17 cellular contexts compared by ENCODE assay signal in genomic region chr5:178123094-178123986, GRCh38. TPM values are rescaled to one million over a fixed set of nuclear protein-coding genes. Genes with fewer than 3 reads are reported as not detected.
DNase-seq lines count a peak whose midpoint lies in the region; ATAC-seq, FAIRE-seq and TF ChIP-seq lines count a peak whose summit lies in the region.
"Had no signal": no experiment of that assay in that cellular context is flagged by ENCODE, and none has a peak within 500 bp of the region (broad histone marks: within the 10 kb centered on the region; RNA-seq: fewer than 3 reads in every experiment).

No MANE protein-coding gene starts in this region.

- RAD21 ChIA-PET in HCT116 (lab: Charles Lee; ENCODE audit: low non-redundant PET in 1 of 2, low total read pairs in 2 of 2, uncharacterized antibody in 2 of 2, unreplicated experiment in 2 of 2) = no interaction called here

- ATAC-seq in HCT116 = peak; percentile 31
- no peak for ATAC-seq in K562
- peak; percentile 13 for ATAC-seq in mucosa of descending colon
- no peak for ATAC-seq in activated T-helper 17 cell treated with anti-CD3 and anti-CD28 coated beads, Interleukin-2, amount 50 U/mL, for 72 hours (replicated peaks)
- no peak for ATAC-seq in HG02763 (IDR thresholded peaks at IDR 0.05; ENCODE audit: unreplicated experiment)
- ATAC-seq: activated naive CD8-positive, alpha-beta T cell treated with anti-CD3 and anti-CD28 coated beads, Interleukin-2, amount 50 U/mL, for 24 hours; activated T-cell treated with anti-CD3 and anti-CD28 coated beads, Interleukin-2, amount 50 U/mL, for 72 hours had no signal

- CTCF ChIA-PET in HCT116 (lab: Charles Lee) = no interaction called here
- CTCF ChIA-PET in K562 (lab: Yijun Ruan, JAX; ENCODE audit: low intra/inter-chr PET ratio) = no interaction called here

- H3K36me3 ChIP-seq in BLaER1 (peaks cover 21% of the 10 kb centered on the region; the same call in 1 of the 2 replicates), HCT116 (ENCODE audit: control insufficient read depth in 1 of 2, insufficient read depth in 2 of 2, low read length in 2 of 2) (no peaks in the 10 kb centered on the region; a peak in 1 of 4 replicates), K562 (ENCODE audit: control insufficient read depth, insufficient read depth, low read length) (peaks cover 31% of the 10 kb centered on the region; the same call in 2 of the 3 replicates), mucosa of descending colon (ENCODE audit: low read depth) (no peaks in the 10 kb centered on the region), kidney (ENCODE audit: control insufficient read depth in 1 of 2, insufficient read depth in 2 of 2, low read length in 2 of 2) (no peaks in the 10 kb centered on the region)

- peak overlapping the region; percentile 96 for H3K27ac ChIP-seq in BLaER1
- no peak overlapping the region for H3K27ac ChIP-seq in HCT116 (ENCODE audit: low read depth, low read length)
- no peak overlapping the region for H3K27ac ChIP-seq in K562 (ENCODE audit: extremely low read depth, low read depth, low read length)
- H3K27ac ChIP-seq in kidney (ENCODE audit: low read depth in 2 of 2, low read length in 2 of 2) = no peak overlapping the region
- H3K27ac ChIP-seq: cardiac muscle cell had no signal

- no peaks in the 10 kb centered on the region for H3K27me3 ChIP-seq in BLaER1
- H3K27me3 ChIP-seq in HCT116 (ENCODE audit: insufficient read depth, low read length) = no peaks in the 10 kb centered on the region
- no peaks in the 10 kb centered on the region for H3K27me3 ChIP-seq in K562 (ENCODE audit: control insufficient read depth in 2 of 2, insufficient read depth in 2 of 2, low read length in 2 of 2)
- H3K27me3 ChIP-seq: cardiac muscle cell had no signal

- no peak for TF ChIP-seq EP300 in K562 (IDR thresholded peaks at IDR 0.05; ENCODE audit: low read length)

- H4K20me1 ChIP-seq in BLaER1 (peaks cover 25% of the 10 kb centered on the region; the same call in 1 of the 2 replicates), HCT116 (ENCODE audit: insufficient read depth) (no peaks in the 10 kb centered on the region), K562 (replicated peaks; ENCODE audit: control insufficient read depth, insufficient read depth, low read length) (no peaks in the 10 kb centered on the region; the same call in 1 of the 2 replicates)

- 88% methylated on average over 12 of the region's 14 CpGs for WGBS in K562 (ENCODE audit: insufficient coverage, low coverage, missing lambda C conversion rate)

- POLR2A ChIA-PET in HCT116 (lab: Charles Lee) = no interaction called here
- POLR2A ChIA-PET in K562 (lab: Yijun Ruan, JAX) = interaction anchor here (0.6 to 1.2 kb wide), 8 partner anchors 13 to 668 kb away, joined by 3 to 5 read pairs (median 4); no protein-coding TSS in a partner anchor

- no peaks in the 10 kb centered on the region for H3K9me3 Mint-ChIP-seq in activated T-helper 17 cell treated with anti-CD3 and anti-CD28 coated beads, Interleukin-2, amount 50 U/mL, for 72 hours
- H3K9me3 Mint-ChIP-seq: activated naive CD8-positive, alpha-beta T cell treated with anti-CD3 and anti-CD28 coated beads, Interleukin-2, amount 50 U/mL, for 24 hours; activated T-cell treated with anti-CD3 and anti-CD28 coated beads, Interleukin-2, amount 50 U/mL, for 72 hours had no signal

- no peaks in the 10 kb centered on the region for H3K4me1 Mint-ChIP-seq in activated T-helper 17 cell treated with anti-CD3 and anti-CD28 coated beads, Interleukin-2, amount 50 U/mL, for 72 hours

- no peaks in the 10 kb centered on the region for H3K79me2 ChIP-seq in HCT116 (ENCODE audit: insufficient read depth, low read length)
- 0 out of 3 replicates have a peak, but pooled peaks cover 2% of the 10 kb centered on the region for H3K79me2 ChIP-seq in K562 (ENCODE audit: control insufficient read depth, insufficient read depth, low read length)

- H3K4me2 ChIP-seq in BLaER1 (peak overlapping the region; percentile 99), HCT116 (ENCODE audit: low read length) (no peak overlapping the region), K562 (ENCODE audit: insufficient read depth, low read length) (no peak overlapping the region)

- TF ChIP-seq POLR2A in HCT116 (IDR thresholded peaks at IDR 0.05; ENCODE audit: borderline replicate concordance, extremely low read depth, insufficient read depth, insufficient read length) (no peak), K562 (conservative IDR thresholded peaks at IDR 0.05) (no peak)

- no peak overlapping the region for H3K27ac Mint-ChIP-seq in activated T-helper 17 cell treated with anti-CD3 and anti-CD28 coated beads, Interleukin-2, amount 50 U/mL, for 72 hours
- H3K27ac Mint-ChIP-seq: activated naive CD8-positive, alpha-beta T cell treated with anti-CD3 and anti-CD28 coated beads, Interleukin-2, amount 50 U/mL, for 24 hours; activated T-cell treated with anti-CD3 and anti-CD28 coated beads, Interleukin-2, amount 50 U/mL, for 72 hours had no signal

- BruUV-seq in HCT116 (replicated peaks; lab: Mats Ljungman, UMichigan) = no TSS peak
- no TSS peak for BruUV-seq in K562 (replicated peaks; lab: Mats Ljungman, UMichigan)

- peaks cover 4% of the 10 kb centered on the region for H3K9me1 ChIP-seq in K562 (ENCODE audit: control insufficient read depth, insufficient read depth, low read length)

- no peaks in the 10 kb centered on the region for H3K27me3 Mint-ChIP-seq in activated T-helper 17 cell treated with anti-CD3 and anti-CD28 coated beads, Interleukin-2, amount 50 U/mL, for 72 hours
- H3K27me3 Mint-ChIP-seq: activated naive CD8-positive, alpha-beta T cell treated with anti-CD3 and anti-CD28 coated beads, Interleukin-2, amount 50 U/mL, for 24 hours had no signal

- H3K36me3 Mint-ChIP-seq in activated T-helper 17 cell treated with anti-CD3 and anti-CD28 coated beads, Interleukin-2, amount 50 U/mL, for 72 hours (ENCODE audit: low read depth) = no peaks in the 10 kb centered on the region

- H3K4me1 ChIP-seq in BLaER1 (peaks cover 89% of the 10 kb centered on the region), HCT116 (ENCODE audit: control insufficient read depth in 1 of 2, insufficient read depth in 2 of 2, low read length in 2 of 2) (no peaks in the 10 kb centered on the region), K562 (replicated peaks in 1 of 2; ENCODE audit: control insufficient read depth in 2 of 2, insufficient read depth in 2 of 2, low read length in 2 of 2) (peaks cover 29 to 78% of the 10 kb centered on the region in 2 experiments), mucosa of descending colon (ENCODE audit: low read depth) (peaks cover 15% of the 10 kb centered on the region), kidney (ENCODE audit: control insufficient read depth in 1 of 2, insufficient read depth in 1 of 2, low read depth in 1 of 2, low read length in 2 of 2) (peaks cover 0 to 11% of the 10 kb centered on the region in 2 donors)

- H3K4me3 ChIP-seq in BLaER1 = peak overlapping the region; percentile 63; the same call in 1 of the 2 replicates
- H3K4me3 ChIP-seq in HCT116 (replicated peaks in 1 of 2; ENCODE audit: low read depth in 1 of 2, low read length in 2 of 2) = no peak overlapping the region
- no peak overlapping the region for H3K4me3 ChIP-seq in K562
- H3K4me3 ChIP-seq in mucosa of descending colon = no peak overlapping the region
- no peak overlapping the region for H3K4me3 ChIP-seq in kidney (ENCODE audit: low read length in 2 of 2)
- H3K4me3 ChIP-seq: cardiac muscle cell had no signal

- in situ Hi-C loops in K562 (cut with MboI) = no loop called here

- DNase-seq in HCT116 (ENCODE audit: low read depth, low spot score) (no peak), K562 (ENCODE audit: extremely low read depth in 1 of 4, low spot score in 3 of 4) (no peak), mucosa of descending colon (peak in 1 of 3 donors; percentile 34), medulla oblongata (ENCODE audit: extremely low spot score) (no peak), kidney (no peak)
- DNase-seq: activated naive CD8-positive, alpha-beta T cell treated with anti-CD3 and anti-CD28 coated beads, Interleukin-2, amount 50 U/mL, for 24 hours; activated T-cell treated with anti-CD3 and anti-CD28 coated beads, Interleukin-2, amount 50 U/mL, for 72 hours; hypothalamus; MV-4-11; NCI-H2081; nucleus accumbens; OCI-M1; stimulated activated CD4-positive, alpha-beta T cell treated with anti-CD3 and anti-CD28 coated beads, Interleukin-2, amount 100 ng/mL, for 48 hours had no signal

- no peak overlapping the region for H3K4me3 Mint-ChIP-seq in activated T-helper 17 cell treated with anti-CD3 and anti-CD28 coated beads, Interleukin-2, amount 50 U/mL, for 72 hours
- H3K4me3 Mint-ChIP-seq: activated naive CD8-positive, alpha-beta T cell treated with anti-CD3 and anti-CD28 coated beads, Interleukin-2, amount 50 U/mL, for 24 hours; activated T-cell treated with anti-CD3 and anti-CD28 coated beads, Interleukin-2, amount 50 U/mL, for 72 hours had no signal

- H3K9me3 ChIP-seq in BLaER1 (no peaks in the 10 kb centered on the region), HCT116 (ENCODE audit: control insufficient read depth in 1 of 2, insufficient read depth in 1 of 2, low read depth in 1 of 2, low read length in 2 of 2) (no peaks in the 10 kb centered on the region), K562 (replicated peaks; ENCODE audit: control insufficient read depth, insufficient read depth, low read depth, low read length) (no peaks in the 10 kb centered on the region), mucosa of descending colon (no peaks in the 10 kb centered on the region), kidney (ENCODE audit: control insufficient read depth in 1 of 2, low read length in 2 of 2) (no peaks in the 10 kb centered on the region)

- TF ChIP-seq RAD21 in HCT116 (IDR thresholded peaks at IDR 0.05; ENCODE audit: low read depth) = no peak
- no peak for TF ChIP-seq RAD21 in K562 (CRISPR knock-in tag; conservative IDR thresholded peaks at IDR 0.05 in 1 of 2, IDR thresholded peaks at IDR 0.05 in 1 of 2)

- intact Hi-C loops in HCT116 (cut with micrococcal nuclease) (no loop called here), K562 (cut with micrococcal nuclease) (no loop called here), mucosa of descending colon (cut with DNase I, micrococcal nuclease) (no loop called here), kidney (cut with DNase I) (no loop called here)

- FAIRE-seq in K562 (lab: Jason Lieb, UNC) (no peak), kidney (lab: Jason Lieb, UNC) (no peak)

- H3K9ac ChIP-seq in BLaER1 (peak overlapping the region; percentile 83), HCT116 (ENCODE audit: low read length) (no peak overlapping the region), K562 (ENCODE audit: insufficient read depth in 1 of 2, low read depth in 2 of 2, low read length in 2 of 2) (peak overlapping the region in 1 of 2 experiments; percentile 7; a peak in 2 of 4 replicates), kidney (ENCODE audit: low read length in 2 of 2) (no peak overlapping the region)

- TF ChIP-seq CTCF in HCT116 (IDR thresholded peaks at IDR 0.05 in 2 of 3, conservative IDR thresholded peaks at IDR 0.05 in 1 of 3; ENCODE audit: borderline replicate concordance in 1 of 3, insufficient read depth in 1 of 3, low read depth in 2 of 3, low read length in 2 of 3) (no peak), K562 (IDR thresholded peaks at IDR 0.05 in 2 of 3, conservative IDR thresholded peaks at IDR 0.05 in 1 of 3; ENCODE audit: insufficient read depth in 2 of 3, low read depth in 1 of 3, low read length in 3 of 3) (no peak), mucosa of descending colon (IDR thresholded peaks at IDR 0.05) (no peak), kidney (IDR thresholded peaks at IDR 0.05; ENCODE audit: borderline replicate concordance, extremely low read depth, insufficient read depth) (no peak)

- H2AFZ ChIP-seq in HCT116 (ENCODE audit: low read depth, low read length, poor library complexity, severe bottlenecking) (no peak overlapping the region), K562 (ENCODE audit: low read depth, low read length) (no peak overlapping the region)

- H3K9me2 ChIP-seq in HCT116 (ENCODE audit: insufficient read depth) = no peaks in the 10 kb centered on the region

RNA-seq across cellular contexts. Expression of gene RMND5B, which starts 7.5 kb away (rescaled TPM):
- 24.1 TPM for total RNA-seq in HCT116 (2021; ENCODE audit: unreplicated experiment)
- polyA plus RNA-seq in HCT116 (2012) = 20.0 and 23.6 TPM in 2 replicates
- total RNA-seq in K562 (2011; cell fraction: chromatin; rRNA removed; ENCODE audit: low replicate concordance) = 123 and 227 TPM in 2 replicates
- total RNA-seq in K562 (2011; cell fraction: nucleolus; rRNA removed) = 112 and 125 TPM in 2 replicates
- 135 and 197 TPM in 2 replicates for total RNA-seq in K562 (2011; cell fraction: nucleoplasm; rRNA removed)
- 37.0 and 39.0 TPM in 2 replicates for total RNA-seq in K562 (2014; rRNA removed)
- 16.9 and 21.1 TPM in 2 replicates for total RNA-seq in K562 (2014; rRNA removed; fragmentation: Illumina TruSeq; extraction: Trizol)
- 19.2 and 20.3 TPM in 2 replicates for total RNA-seq in K562 (2015; rRNA removed; fragmentation: Illumina TruSeq; extraction: Trizol)
- 53.6 and 54.8 TPM in 2 replicates for total RNA-seq in K562 (2021)
- polyA plus RNA-seq in K562 (2011; rRNA removed) = 54.3 and 57.0 TPM in 2 replicates
- polyA plus RNA-seq in K562 (2011; cell fraction: cytosol; rRNA removed) = 52.6 and 79.7 TPM in 2 replicates
- 95.5 and 159 TPM in 2 replicates for polyA plus RNA-seq in K562 (2011; cell fraction: nucleus; rRNA removed)
- polyA plus RNA-seq in K562 (2012) = 47.6 and 49.2 TPM in 2 replicates
- polyA plus RNA-seq in K562 (2014; fragmentation: Illumina TruSeq; extraction: Trizol) = 28.3 and 36.1 TPM in 2 replicates
- 1 to 10 TPM; 2.6 to 4.4 TPM for polyA plus RNA-seq in K562 (2014; fragmentation: Nextera tagmentation; extraction: Ambion mirVana)
- 44.3 and 45.0 TPM in 2 replicates for polyA plus RNA-seq in K562 (2014; rRNA removed)
- polyA minus RNA-seq in K562 (2011; rRNA and poly(A)+ RNA removed) = 39.4 and 55.6 TPM in 2 replicates
- 23.1 and 24.5 TPM in 2 replicates for polyA minus RNA-seq in K562 (2011; cell fraction: cytosol; rRNA and poly(A)+ RNA removed)
- polyA minus RNA-seq in K562 (2011; cell fraction: nucleus; rRNA and poly(A)+ RNA removed) = 43.0 and 45.6 TPM in 2 replicates
- 10 to 100 TPM; 34.9 to 54.2 (median 40.8) TPM for total RNA-seq in mucosa of descending colon
- total RNA-seq in kidney = 45.3 TPM
- polyA plus RNA-seq in kidney (ENCODE audit: insufficient read depth, low read depth, low replicate concordance) = 36.6 TPM
- total RNA-seq in activated T-helper 17 cell treated with anti-CD3 and anti-CD28 coated beads, Interleukin-2, amount 50 U/mL, for 72 hours = 10 to 100 TPM; 15.9 to 24.5 TPM

RNA-seq across cellular contexts. Expression of gene N4BP3, which starts 10.0 kb away (rescaled TPM):
- total RNA-seq in HCT116 (2021; ENCODE audit: unreplicated experiment) (5.2 TPM), K562 (2014; rRNA removed) (6.4 and 7.1 TPM in 2 replicates), K562 (2014; rRNA removed; fragmentation: Illumina TruSeq; extraction: Trizol) (0.73 and 1.2 TPM in 2 replicates), K562 (2015; rRNA removed; fragmentation: Illumina TruSeq; extraction: Trizol) (2.4 TPM in 2 replicates), K562 (2021) (6.6 and 7.0 TPM in 2 replicates), mucosa of descending colon (1 to 10 TPM in 2 of 3 donors, under 1 TPM in 1; 0.82 to 4.0 (median 1.7) TPM), kidney (5.6 TPM)
- 2.8 and 2.9 TPM in 2 replicates for polyA plus RNA-seq in HCT116 (2012)
- total RNA-seq in K562 (2011; cell fraction: chromatin; rRNA removed; ENCODE audit: low replicate concordance) = 7.7 and 21.3 TPM in 2 replicates
- total RNA-seq in K562 (2011; cell fraction: nucleolus; rRNA removed) = 14.7 and 14.9 TPM in 2 replicates
- 10.3 and 11.8 TPM in 2 replicates for total RNA-seq in K562 (2011; cell fraction: nucleoplasm; rRNA removed)
- polyA plus RNA-seq in K562 (2011; rRNA removed) (3.4 and 3.5 TPM in 2 replicates), K562 (2014; fragmentation: Illumina TruSeq; extraction: Trizol) (1.8 and 3.2 TPM in 2 replicates), K562 (2014; fragmentation: Nextera tagmentation; extraction: Ambion mirVana) (under 1 TPM; 0.06 to 0.10 TPM), K562 (2014; rRNA removed) (4.0 and 4.7 TPM in 2 replicates), kidney (ENCODE audit: insufficient read depth, low read depth, low replicate concordance) (2.4 TPM)
- polyA plus RNA-seq in K562 (2011; cell fraction: cytosol; rRNA removed) = 3.6 and 8.3 TPM in 2 replicates
- 7.7 and 13.0 TPM in 2 replicates for polyA plus RNA-seq in K562 (2011; cell fraction: nucleus; rRNA removed)
- polyA plus RNA-seq in K562 (2012) = 3.4 and 4.5 TPM in 2 replicates
- polyA minus RNA-seq in K562 (2011; rRNA and poly(A)+ RNA removed) = 1.9 and 3.2 TPM in 2 replicates
- polyA minus RNA-seq in K562 (2011; cell fraction: cytosol; rRNA and poly(A)+ RNA removed) = 4.7 and 5.6 TPM in 2 replicates
- 7.0 and 7.4 TPM in 2 replicates for polyA minus RNA-seq in K562 (2011; cell fraction: nucleus; rRNA and poly(A)+ RNA removed)
- 1 to 10 TPM; 3.7 to 8.1 TPM for total RNA-seq in activated T-helper 17 cell treated with anti-CD3 and anti-CD28 coated beads, Interleukin-2, amount 50 U/mL, for 72 hours

RNA-seq across cellular contexts. Expression of gene NHP2, which starts 30.3 kb away (rescaled TPM):
- total RNA-seq in HCT116 (2021; ENCODE audit: unreplicated experiment) (260 TPM), K562 (2014; rRNA removed) (559 and 622 TPM in 2 replicates), K562 (2014; rRNA removed; fragmentation: Illumina TruSeq; extraction: Trizol) (128 and 144 TPM in 2 replicates), K562 (2015; rRNA removed; fragmentation: Illumina TruSeq; extraction: Trizol) (255 and 258 TPM in 2 replicates), K562 (2021) (304 and 309 TPM in 2 replicates), mucosa of descending colon (10 to 100 TPM; 64.8 to 90.2 (median 68.5) TPM), kidney (98.6 TPM)
- polyA plus RNA-seq in HCT116 (2012) = 256 and 304 TPM in 2 replicates
- 43.3 and 92.9 TPM in 2 replicates for total RNA-seq in K562 (2011; cell fraction: chromatin; rRNA removed; ENCODE audit: low replicate concordance)
- 96.6 and 97.4 TPM in 2 replicates for total RNA-seq in K562 (2011; cell fraction: nucleolus; rRNA removed)
- total RNA-seq in K562 (2011; cell fraction: nucleoplasm; rRNA removed) = 76.8 and 91.9 TPM in 2 replicates
- polyA plus RNA-seq in K562 (2011; rRNA removed) (140 and 146 TPM in 2 replicates), K562 (2014; fragmentation: Illumina TruSeq; extraction: Trizol) (143 and 312 TPM in 2 replicates), K562 (2014; fragmentation: Nextera tagmentation; extraction: Ambion mirVana) (100 to 1,000 TPM in 1 of 2 experiments, 10 to 100 TPM in 1; 52.8 to 124 TPM), K562 (2014; rRNA removed) (302 and 369 TPM in 2 replicates), kidney (ENCODE audit: insufficient read depth, low read depth, low replicate concordance) (129 TPM)
- 191 and 212 TPM in 2 replicates for polyA plus RNA-seq in K562 (2011; cell fraction: cytosol; rRNA removed)
- 106 and 110 TPM in 2 replicates for polyA plus RNA-seq in K562 (2011; cell fraction: nucleus; rRNA removed)
- polyA plus RNA-seq in K562 (2012) = 178 and 294 TPM in 2 replicates
- 66.3 and 75.7 TPM in 2 replicates for polyA minus RNA-seq in K562 (2011; rRNA and poly(A)+ RNA removed)
- polyA minus RNA-seq in K562 (2011; cell fraction: cytosol; rRNA and poly(A)+ RNA removed) = 79.6 and 136 TPM in 2 replicates
- 44.0 and 63.9 TPM in 2 replicates for polyA minus RNA-seq in K562 (2011; cell fraction: nucleus; rRNA and poly(A)+ RNA removed)
- total RNA-seq in activated T-helper 17 cell treated with anti-CD3 and anti-CD28 coated beads, Interleukin-2, amount 50 U/mL, for 72 hours = 100 to 1,000 TPM; 143 to 282 TPM

Comparison
In these comparisons a context has a peak if more than half of its experiments do, and no peak if none do; other contexts are left out.
1. ATAC-seq: peak in HCT116 (single experiment) and mucosa of descending colon (single experiment); none in K562 (single experiment), activated T-helper 17 cell treated with anti-CD3 and anti-CD28 coated beads, Interleukin-2, amount 50 U/mL, for 72 hours (single experiment) and HG02763 (single experiment).